14 cellular contexts compared by ENCODE assay signal in the genomic region with DNA sequence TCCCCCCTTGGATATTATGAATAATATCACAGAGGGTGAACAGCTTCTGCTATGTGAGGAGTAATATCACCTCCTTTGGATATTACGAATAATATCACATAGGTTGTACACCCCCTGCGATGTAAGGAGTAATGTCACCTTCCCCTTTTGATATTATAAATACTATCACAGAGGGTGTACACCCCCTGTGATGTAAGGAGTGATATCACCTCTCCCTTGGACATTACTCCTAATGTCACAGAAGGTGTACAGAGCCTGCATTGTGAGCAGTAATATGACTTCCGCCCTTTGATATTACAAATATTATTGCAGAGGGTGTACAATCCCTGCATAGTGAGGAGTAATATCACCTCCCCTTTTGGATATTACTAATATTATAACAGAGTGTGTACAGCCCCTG. TPM values are rescaled to one million over a fixed set of nuclear protein-coding genes. Genes with fewer than 3 reads are reported as not detected.
DNase-seq lines count a peak whose midpoint lies in the region; ATAC-seq and TF ChIP-seq lines count a peak whose summit lies in the region.
"Had no signal": no experiment of that assay in that cellular context is flagged by ENCODE, and none has a peak within 500 bp of the region (broad histone marks: within the 10 kb centered on the region; RNA-seq: fewer than 3 reads in every experiment).

No MANE protein-coding gene starts in this region.

- POLR2A ChIA-PET in activated CD4-positive, alpha-beta T cell treated with anti-CD3 and anti-CD28 coated beads for 36 hours (lab: Charles Lee), result no interaction called here

- no peaks in the 10 kb centered on the region for H3K36me3 Mint-ChIP-seq in activated CD4-positive, alpha-beta T cell treated with anti-CD3 and anti-CD28 coated beads for 36 hours (ENCODE audit: low read depth)
- H3K36me3 Mint-ChIP-seq in natural killer cell treated with Interleukin-12 subunit alpha and Interleukin-12 subunit beta and Interleukin-15 and Interleukin-18, amount 100 ng/mL, for 72 hours, result no peaks in the 10 kb centered on the region
- H3K36me3 Mint-ChIP-seq in natural killer cell, result no peaks in the 10 kb centered on the region
- H3K36me3 Mint-ChIP-seq: CD8-positive, alpha-beta memory T cell had no signal

- no peaks in the 10 kb centered on the region for H3K4me1 Mint-ChIP-seq in activated CD4-positive, alpha-beta T cell treated with anti-CD3 and anti-CD28 coated beads for 36 hours
- no peaks in the 10 kb centered on the region for H3K4me1 Mint-ChIP-seq in natural killer cell treated with Interleukin-12 subunit alpha and Interleukin-12 subunit beta and Interleukin-15 and Interleukin-18, amount 100 ng/mL, for 72 hours (ENCODE audit: low read depth in 2 of 2)
- H3K4me1 Mint-ChIP-seq in natural killer cell, result no peaks in the 10 kb centered on the region
- H3K4me1 Mint-ChIP-seq: CD8-positive, alpha-beta memory T cell had no signal

- H3K27me3 Mint-ChIP-seq in activated CD4-positive, alpha-beta T cell treated with anti-CD3 and anti-CD28 coated beads for 36 hours, result no peaks in the 10 kb centered on the region
- peaks cover 0 to 8% of the 10 kb centered on the region in 2 donors for H3K27me3 Mint-ChIP-seq in natural killer cell treated with Interleukin-12 subunit alpha and Interleukin-12 subunit beta and Interleukin-15 and Interleukin-18, amount 100 ng/mL, for 72 hours
- peaks cover 0 to 15% of the 10 kb centered on the region in 2 donors for H3K27me3 Mint-ChIP-seq in natural killer cell (ENCODE audit: low read depth in 2 of 2)

- H3K9me3 Mint-ChIP-seq in activated CD4-positive, alpha-beta T cell treated with anti-CD3 and anti-CD28 coated beads for 36 hours (ENCODE audit: low read depth), result no peaks in the 10 kb centered on the region
- no peaks in the 10 kb centered on the region for H3K9me3 Mint-ChIP-seq in natural killer cell treated with Interleukin-12 subunit alpha and Interleukin-12 subunit beta and Interleukin-15 and Interleukin-18, amount 100 ng/mL, for 72 hours
- H3K9me3 Mint-ChIP-seq in natural killer cell, result no peaks in the 10 kb centered on the region
- H3K9me3 Mint-ChIP-seq: CD8-positive, alpha-beta memory T cell had no signal

- TF ChIP-seq CTCF in natural killer cell (IDR thresholded peaks at IDR 0.05), result no peak

- DNase-seq in activated CD4-positive, alpha-beta T cell treated with anti-CD3 and anti-CD28 coated beads for 36 hours, result no peak
- no peak for DNase-seq in activated CD4-positive, alpha-beta T cell treated with anti-CD3 and anti-CD28 coated beads for 1 hour
- no peak for DNase-seq in natural killer cell treated with Interleukin-12 subunit alpha and Interleukin-12 subunit beta and Interleukin-15 and Interleukin-18, amount 100 ng/mL, for 72 hours (ENCODE audit: low spot score)
- DNase-seq in natural killer cell (no peak), OCI-M2 (lab: John Stamatoyannopoulos, UW; ENCODE audit: unreplicated experiment) (no peak)
- no peak for DNase-seq in stimulated activated naive CD8-positive, alpha-beta T cell treated with anti-CD3 and anti-CD28 coated beads, Interleukin-15, Interleukin-2, amounts not matched to agents 100 U/mL and 50 U/mL, for 24 hours
- DNase-seq: 8988T; AML-193; Caco-2; CD8-positive, alpha-beta memory T cell; DND-41; GF-D8; GM23248 had no signal

- ATAC-seq in activated CD4-positive, alpha-beta T cell treated with anti-CD3 and anti-CD28 coated beads for 36 hours, result peak; percentile 41
- peak; percentile 7 to 13 for ATAC-seq in natural killer cell treated with Interleukin-12 subunit alpha and Interleukin-12 subunit beta and Interleukin-15 and Interleukin-18, amount 100 ng/mL, for 72 hours
- ATAC-seq in natural killer cell (no peak), GM19467 (IDR thresholded peaks at IDR 0.05; ENCODE audit: unreplicated experiment) (no peak)
- ATAC-seq in stimulated activated naive CD8-positive, alpha-beta T cell treated with anti-CD3 and anti-CD28 coated beads, Interleukin-15, Interleukin-2, amounts not matched to agents 100 U/mL and 50 U/mL, for 24 hours, result peak; percentile 27

- no peak overlapping the region for H3K4me3 Mint-ChIP-seq in activated CD4-positive, alpha-beta T cell treated with anti-CD3 and anti-CD28 coated beads for 36 hours
- no peak overlapping the region for H3K4me3 Mint-ChIP-seq in natural killer cell treated with Interleukin-12 subunit alpha and Interleukin-12 subunit beta and Interleukin-15 and Interleukin-18, amount 100 ng/mL, for 72 hours
- H3K4me3 Mint-ChIP-seq in natural killer cell, result no peak overlapping the region
- H3K4me3 Mint-ChIP-seq: CD8-positive, alpha-beta memory T cell had no signal

- CTCF ChIA-PET in activated CD4-positive, alpha-beta T cell treated with anti-CD3 and anti-CD28 coated beads for 36 hours (lab: Charles Lee), result no interaction called here

- no peak overlapping the region for H3K27ac Mint-ChIP-seq in activated CD4-positive, alpha-beta T cell treated with anti-CD3 and anti-CD28 coated beads for 36 hours
- no peak overlapping the region for H3K27ac Mint-ChIP-seq in natural killer cell treated with Interleukin-12 subunit alpha and Interleukin-12 subunit beta and Interleukin-15 and Interleukin-18, amount 100 ng/mL, for 72 hours
- no peak overlapping the region for H3K27ac Mint-ChIP-seq in natural killer cell
- H3K27ac Mint-ChIP-seq: CD8-positive, alpha-beta memory T cell had no signal

- intact Hi-C loops in activated CD4-positive, alpha-beta T cell treated with anti-CD3 and anti-CD28 coated beads for 36 hours (cut with DNase I, micrococcal nuclease), result no loop called here
- intact Hi-C loops in natural killer cell (cut with micrococcal nuclease), result no loop called here

RNA-seq across cellular contexts. Expression of a gene that starts 9.2 kb away (rescaled TPM):
- total RNA-seq in activated CD4-positive, alpha-beta T cell treated with anti-CD3 and anti-CD28 coated beads for 36 hours, result under 1 TPM; 0.57 to 0.58 TPM
- 1 to 10 TPM in 1 of 2 donors, under 1 TPM in 1; 0.78 to 1.1 TPM for total RNA-seq in natural killer cell treated with Interleukin-12 subunit alpha and Interleukin-12 subunit beta and Interleukin-15 and Interleukin-18, amount 100 ng/mL, for 72 hours
- total RNA-seq in natural killer cell, result 1 to 10 TPM; 1.4 to 2.5 (median 2.0) TPM
- total RNA-seq: GM23248 had no signal

RNA-seq across cellular contexts. Expression of a gene that starts 27.9 kb away (rescaled TPM):
- 10 to 100 TPM; 20.5 to 25.2 TPM for total RNA-seq in activated CD4-positive, alpha-beta T cell treated with anti-CD3 and anti-CD28 coated beads for 36 hours
- 10 to 100 TPM; 26.5 to 33.3 TPM for total RNA-seq in natural killer cell treated with Interleukin-12 subunit alpha and Interleukin-12 subunit beta and Interleukin-15 and Interleukin-18, amount 100 ng/mL, for 72 hours
- total RNA-seq in natural killer cell, result 10 to 100 TPM; 24.4 to 37.4 (median 27.8) TPM

RNA-seq across cellular contexts. Expression of a gene that starts 30.4 kb away (rescaled TPM):
- total RNA-seq in activated CD4-positive, alpha-beta T cell treated with anti-CD3 and anti-CD28 coated beads for 36 hours, result 10 to 100 TPM; 51.1 to 52.0 TPM
- 100 to 1,000 TPM; 111 to 115 TPM for total RNA-seq in natural killer cell treated with Interleukin-12 subunit alpha and Interleukin-12 subunit beta and Interleukin-15 and Interleukin-18, amount 100 ng/mL, for 72 hours
- total RNA-seq in natural killer cell, result 100 to 1,000 TPM; 171 to 214 (median 196) TPM

RNA-seq across cellular contexts. Expression of a gene that starts 37.0 kb away (rescaled TPM):
- total RNA-seq in activated CD4-positive, alpha-beta T cell treated with anti-CD3 and anti-CD28 coated beads for 36 hours, result 1 to 10 TPM; 4.9 to 5.5 TPM
- 1 to 10 TPM; 2.7 to 4.3 TPM for total RNA-seq in natural killer cell treated with Interleukin-12 subunit alpha and Interleukin-12 subunit beta and Interleukin-15 and Interleukin-18, amount 100 ng/mL, for 72 hours
- total RNA-seq in natural killer cell, result 1 to 10 TPM; 2.3 to 3.1 (median 2.6) TPM

Comparison
In these comparisons a context has a peak if more than half of its experiments do, and no peak if none do; other contexts are left out.
1. ATAC-seq: peak in activated CD4-positive, alpha-beta T cell treated with anti-CD3 and anti-CD28 coated beads for 36 hours (single experiment), natural killer cell treated with Interleukin-12 subunit alpha and Interleukin-12 subunit beta and Interleukin-15 and Interleukin-18, amount 100 ng/mL, for 72 hours (2 of 2) and stimulated activated naive CD8-positive, alpha-beta T cell treated with anti-CD3 and anti-CD28 coated beads, Interleukin-15, Interleukin-2, amounts not matched to agents 100 U/mL and 50 U/mL, for 24 hours (single experiment); none in natural killer cell (0 of 3) and GM19467 (single experiment).